Comparison of ENCODE assay signal across 8 cellular contexts in the genomic region with DNA sequence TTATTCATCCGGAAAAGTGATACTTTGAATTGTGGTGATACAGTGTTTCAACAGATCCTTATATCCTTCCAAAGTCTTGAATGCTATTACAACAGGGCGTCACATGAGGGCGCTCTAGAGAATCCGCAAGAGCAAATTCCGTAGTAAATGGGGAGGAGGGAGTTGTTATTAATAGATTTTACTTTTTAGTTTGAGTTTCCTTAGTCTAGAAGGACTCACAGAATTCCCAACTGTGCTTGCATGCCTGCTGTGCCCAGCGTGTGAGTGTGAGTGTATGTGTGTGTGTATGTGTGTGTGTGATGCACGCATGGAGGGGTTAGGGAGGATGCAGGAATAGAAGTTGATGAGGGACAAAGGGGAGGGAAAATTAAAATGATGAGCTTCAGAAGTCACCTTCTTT.
DNase-seq lines count a peak whose midpoint lies in the region; ATAC-seq lines count a peak whose summit lies in the region.

No MANE protein-coding gene starts in this region.

- H3K36me3 Mint-ChIP-seq in activated T-helper 17 cell treated with anti-CD3 and anti-CD28 coated beads, Interleukin-2, amount 50 U/mL, for 72 hours (ENCODE audit: low read depth): no peaks in the 10 kb centered on the region

- H3K4me3 Mint-ChIP-seq in activated T-helper 17 cell treated with anti-CD3 and anti-CD28 coated beads, Interleukin-2, amount 50 U/mL, for 72 hours: no peak overlapping the region

- ATAC-seq in esophagus mucosa: peak; percentile 23
- ATAC-seq in GM21528 (IDR thresholded peaks at IDR 0.05; ENCODE audit: low FRiP score, unreplicated experiment): no peak
- no peak for ATAC-seq in activated T-helper 17 cell treated with anti-CD3 and anti-CD28 coated beads, Interleukin-2, amount 50 U/mL, for 72 hours (replicated peaks)

- H3K4me1 Mint-ChIP-seq in activated T-helper 17 cell treated with anti-CD3 and anti-CD28 coated beads, Interleukin-2, amount 50 U/mL, for 72 hours: no peaks in the 10 kb centered on the region

- no peaks in the 10 kb centered on the region for H3K9me3 Mint-ChIP-seq in activated T-helper 17 cell treated with anti-CD3 and anti-CD28 coated beads, Interleukin-2, amount 50 U/mL, for 72 hours

- no peak overlapping the region for H3K27ac Mint-ChIP-seq in activated T-helper 17 cell treated with anti-CD3 and anti-CD28 coated beads, Interleukin-2, amount 50 U/mL, for 72 hours

- peaks cover 8% of the 10 kb centered on the region for H3K27me3 Mint-ChIP-seq in activated T-helper 17 cell treated with anti-CD3 and anti-CD28 coated beads, Interleukin-2, amount 50 U/mL, for 72 hours

- DNase-seq in D341Med (ENCODE audit: low spot score): peak; percentile 54
- peak; percentile 11 for DNase-seq in HT1080 (ENCODE audit: low read depth)
- DNase-seq in RKO (ENCODE audit: low spot score): peak; percentile 45
- peak; percentile 81 for DNase-seq in myocyte (ENCODE audit: low read depth)
- DNase-seq in activated CD8-positive, alpha-beta memory T cell treated with anti-CD3 and anti-CD28 coated beads, Interleukin-2, amount 50 U/mL, for 48 hours: no peak
